In genomic region chr19:52172347-52172746, GRCh38 we compare ENCODE assay signal across 9 cellular contexts. TPM values are rescaled to one million over a fixed set of nuclear protein-coding genes. Genes with fewer than 3 reads are reported as not detected.
DNase-seq lines count a peak whose midpoint lies in the region; ATAC-seq, FAIRE-seq and TF ChIP-seq lines count a peak whose summit lies in the region.
"Had no signal": no experiment of that assay in that cellular context is flagged by ENCODE, and none has a peak within 500 bp of the region (broad histone marks: within the 10 kb centered on the region; RNA-seq: fewer than 3 reads in every experiment).

No MANE protein-coding gene starts in this region.

- no peak for TF ChIP-seq POLR2A in H1 (IDR thresholded peaks at IDR 0.05; ENCODE audit: control extremely low read depth in 1 of 2, low read depth in 2 of 2, low read length in 2 of 2)

- peaks cover 13% of the 10 kb centered on the region for H3K23me2 ChIP-seq in H1 (ENCODE audit: low read depth, low read length)

- H3K4ac ChIP-seq in H1 (replicated peaks; ENCODE audit: insufficient read length, low read depth, low read length), result no peak overlapping the region

- no peaks in the 10 kb centered on the region for H4K20me1 ChIP-seq in OCI-LY1 (ENCODE audit: insufficient read depth, low read length)
- no peaks in the 10 kb centered on the region for H4K20me1 ChIP-seq in H1 (replicated peaks in 1 of 2; ENCODE audit: control insufficient read depth in 1 of 2, insufficient read depth in 2 of 2, low read length in 2 of 2)

- no peak overlapping the region for H3K18ac ChIP-seq in H1 (ENCODE audit: extremely low read depth, low read length)

- FAIRE-seq in H1 (lab: Jason Lieb, UNC), result no peak
- FAIRE-seq in HTR-8/SVneo (lab: Jason Lieb, UNC), result no peak

- 100% methylated on average over 1 of the region's 1 CpG; no CpG with 5 or more reads in 1 of the 2 experiments for WGBS in H1 (ENCODE audit: extremely low coverage in 1 of 2, insufficient coverage in 1 of 2, insufficient read length in 1 of 2, insufficient replicate concordance in 2 of 2, low coverage in 1 of 2, low lambda C conversion rate in 2 of 2, missing lambda C conversion rate in 1 of 2), 2 experiments

- peak overlapping the region; percentile 89; the same call in 1 of the 2 replicates for H3K4me2 ChIP-seq in OCI-LY1 (ENCODE audit: low read length)
- peak overlapping the region in 1 of 2 experiments; percentile 92; a peak in 1 of 4 replicates for H3K4me2 ChIP-seq in H1 (ENCODE audit: insufficient read depth in 1 of 2, low read depth in 2 of 2, low read length in 2 of 2)
- peak overlapping the region; percentile 68 for H3K4me2 ChIP-seq in parathyroid adenoma (ENCODE audit: low read length)

- no peak for ATAC-seq in HG03159 (IDR thresholded peaks at IDR 0.05; ENCODE audit: unreplicated experiment)

- peak overlapping the region; percentile 91 to 100 (median 95) for H3K4me3 Mint-ChIP-seq in CD8-positive, alpha-beta memory T cell

- H3K36me3 ChIP-seq in CD8-positive, alpha-beta memory T cell (ENCODE audit: insufficient read depth, low read length), result peaks cover 7% of the 10 kb centered on the region
- H3K36me3 ChIP-seq in OCI-LY1 (ENCODE audit: insufficient read depth, low read length), result peaks cover 24% of the 10 kb centered on the region
- H3K36me3 ChIP-seq in H1 (ENCODE audit: control insufficient read depth in 2 of 4, insufficient read depth in 4 of 4, low read length in 3 of 4), result peaks cover 5 to 16% (median 7%) of the 10 kb centered on the region in 4 experiments
- no peaks in the 10 kb centered on the region for H3K36me3 ChIP-seq in parathyroid adenoma (ENCODE audit: control insufficient read depth, insufficient read depth, low read length)

- no peak overlapping the region for H3K14ac ChIP-seq in H1 (ENCODE audit: insufficient read length)

- H4K8ac ChIP-seq in H1 (ENCODE audit: extremely low read depth, insufficient read depth, low read length), result no peak overlapping the region

- H3K79me2 ChIP-seq in OCI-LY1 (ENCODE audit: insufficient read depth, low read length) (no peaks in the 10 kb centered on the region), H1 (ENCODE audit: control insufficient read depth in 1 of 2, insufficient read depth in 2 of 2, low read length in 2 of 2) (0 out of 4 replicates have a peak, but pooled peaks cover 0 to 2% of the 10 kb centered on the region in 2 experiments), parathyroid adenoma (no peaks in the 10 kb centered on the region)

- peaks cover 38 to 47% (median 46%) of the 10 kb centered on the region in 3 donors for H3K4me1 Mint-ChIP-seq in CD8-positive, alpha-beta memory T cell

- TF ChIP-seq EP300 in H1 (IDR thresholded peaks at IDR 0.05; ENCODE audit: borderline replicate concordance in 1 of 2, low read depth in 2 of 2, low read length in 2 of 2), result no peak

- H2AK5ac ChIP-seq in H1 (ENCODE audit: low read depth, low read length), result no peak overlapping the region

- peak overlapping the region; percentile 94 for H3K4me3 ChIP-seq in CD8-positive, alpha-beta memory T cell (ENCODE audit: low read length)
- peak overlapping the region; percentile 91 for H3K4me3 ChIP-seq in OCI-LY1 (ENCODE audit: low read depth, low read length, poor library complexity, severe bottlenecking)
- H3K4me3 ChIP-seq in H1 (ENCODE audit: extremely low read depth in 1 of 4, insufficient read depth in 2 of 4, low read depth in 3 of 4, low read length in 4 of 4), result no peak overlapping the region
- no peak overlapping the region for H3K4me3 ChIP-seq in parathyroid adenoma (ENCODE audit: low read depth, low read length)

- no peaks in the 10 kb centered on the region for H3K9me2 ChIP-seq in OCI-LY1 (ENCODE audit: low read depth, low read length)

- no peak overlapping the region for H2BK12ac ChIP-seq in H1 (ENCODE audit: low read depth, low read length)

- H3K36me3 Mint-ChIP-seq in CD8-positive, alpha-beta memory T cell, result peaks cover 14 to 38% (median 24%) of the 10 kb centered on the region in 3 donors

- peaks cover 0 to 3% of the 10 kb centered on the region in 2 donors for H3K27me3 Mint-ChIP-seq in CD8-positive, alpha-beta memory T cell

- no peak overlapping the region; the same call in 1 of the 2 replicates for H3K9ac ChIP-seq in OCI-LY1 (ENCODE audit: low read length)
- no peak overlapping the region; a peak in 1 of 7 replicates for H3K9ac ChIP-seq in H1 (replicated peaks in 1 of 4; ENCODE audit: extremely low read depth in 1 of 4, low read depth in 3 of 4, low read length in 3 of 4)
- no peak overlapping the region for H3K9ac ChIP-seq in parathyroid adenoma

- no peak overlapping the region for H2AFZ ChIP-seq in OCI-LY1 (ENCODE audit: low read length)
- H2AFZ ChIP-seq in H1 (ENCODE audit: low read length), result peak overlapping the region; percentile 85; the same call in 1 of the 2 replicates
- H2AFZ ChIP-seq in parathyroid adenoma, result peak overlapping the region; percentile 96

- no peaks in the 10 kb centered on the region for H3K27me3 ChIP-seq in CD8-positive, alpha-beta memory T cell (ENCODE audit: insufficient read depth, low read length, poor library complexity, severe bottlenecking)
- H3K27me3 ChIP-seq in OCI-LY1 (ENCODE audit: insufficient read depth, low read length), result no peaks in the 10 kb centered on the region
- H3K27me3 ChIP-seq in H1 (replicated peaks in 1 of 4; ENCODE audit: control insufficient read depth in 3 of 4, extremely low read depth in 1 of 4, insufficient read depth in 3 of 4, low read length in 3 of 4), result no peaks in the 10 kb centered on the region; a peak in 2 of 7 replicates
- H3K27me3 ChIP-seq in parathyroid adenoma (ENCODE audit: control insufficient read depth, insufficient read depth, low read length), result no peaks in the 10 kb centered on the region
- H3K27me3 ChIP-seq: testis had no signal

- H4K91ac ChIP-seq in H1 (replicated peaks; ENCODE audit: insufficient read length, low read length), result no peak overlapping the region

- H3K23ac ChIP-seq in H1 (ENCODE audit: insufficient read length), result no peak overlapping the region

- TF ChIP-seq CTCF in OCI-LY1 (IDR thresholded peaks at IDR 0.05; ENCODE audit: low read length), result no peak
- TF ChIP-seq CTCF in H1 (IDR thresholded peaks at IDR 0.05; ENCODE audit: control extremely low read depth in 1 of 3, insufficient read depth in 1 of 3, low read depth in 1 of 3, low read length in 3 of 3), result no peak
- TF ChIP-seq CTCF in parathyroid adenoma (IDR thresholded peaks at IDR 0.05), result no peak

- no peak overlapping the region for H2BK120ac ChIP-seq in H1 (replicated peaks; ENCODE audit: low read depth, low read length)

- H2BK15ac ChIP-seq in H1 (ENCODE audit: low read length), result no peak overlapping the region

- POLR2A ChIA-PET in CD8-positive, alpha-beta memory T cell (lab: Charles Lee), result interaction anchor here (1.7 to 3.1 kb wide), 2 partner anchors 17 to 31 kb away, joined by 5 to 31 read pairs; partner anchors contain the start of gene PPP2R1A
- POLR2A ChIA-PET in H1 (lab: Charles Lee; ENCODE audit: partially characterized antibody), result interaction anchor here (0.9 to 1.7 kb wide), 7 partner anchors 10 to 124 kb away, joined by 3 to 5 read pairs (median 4); partner anchors contain the start of gene ZNF432

- H3K9me3 Mint-ChIP-seq in CD8-positive, alpha-beta memory T cell, result peaks cover 0 to 2% (median 0%) of the 10 kb centered on the region in 5 donors

- H3K27ac ChIP-seq in CD8-positive, alpha-beta memory T cell (ENCODE audit: low read depth, low read length), result no peak overlapping the region
- no peak overlapping the region for H3K27ac ChIP-seq in OCI-LY1 (ENCODE audit: low read depth, low read length, poor library complexity, severe bottlenecking)
- no peak overlapping the region for H3K27ac ChIP-seq in H1 (ENCODE audit: low read depth, low read length)
- H3K27ac ChIP-seq in parathyroid adenoma, result peak overlapping the region; percentile 80

- no peak overlapping the region for H4K5ac ChIP-seq in H1 (ENCODE audit: insufficient read length, low read depth, low read length)

- H3K9me3 ChIP-seq in CD8-positive, alpha-beta memory T cell (ENCODE audit: low read length), result no peaks in the 10 kb centered on the region
- H3K9me3 ChIP-seq in OCI-LY1 (ENCODE audit: low read length), result no peaks in the 10 kb centered on the region
- H3K9me3 ChIP-seq in H1 (ENCODE audit: insufficient read depth in 2 of 2, low read depth in 1 of 2, low read length in 1 of 2), result no peaks in the 10 kb centered on the region
- no peaks in the 10 kb centered on the region for H3K9me3 ChIP-seq in parathyroid adenoma (ENCODE audit: control insufficient read depth, low read length)
- H3K9me3 ChIP-seq: testis had no signal

- H3F3A ChIP-seq in OCI-LY1 (ENCODE audit: insufficient read depth, low read length), result no peaks in the 10 kb centered on the region

- H2BK5ac ChIP-seq in H1 (ENCODE audit: low read depth, low read length), result no peak overlapping the region

- H3K27ac Mint-ChIP-seq in CD8-positive, alpha-beta memory T cell, result peak overlapping the region in 7 of 8 donors; percentile 93 to 100 (median 96)

- no peak for DNase-seq in CD8-positive, alpha-beta memory T cell
- no peak for DNase-seq in H1 (ENCODE audit: low read depth in 1 of 2, low spot score in 2 of 2)
- no peak for DNase-seq in NOMO-1 treated with DMSO at 0.1 percent for 48 hours (lab: John Stamatoyannopoulos, UW; ENCODE audit: unreplicated experiment)
- no peak for DNase-seq in epidermal melanocyte (ENCODE audit: insufficient read length, low spot score)
- DNase-seq in HTR-8/SVneo (ENCODE audit: insufficient read length, low spot score), result no peak
- DNase-seq: testis had no signal

- TF ChIP-seq RAD21 in H1 (IDR thresholded peaks at IDR 0.05 in 1 of 2, conservative IDR thresholded peaks at IDR 0.05 in 1 of 2; ENCODE audit: low read depth in 2 of 2, low read length in 2 of 2), result no peak

- H3K79me1 ChIP-seq in H1 (ENCODE audit: low read depth, low read length), result no peaks in the 10 kb centered on the region

- H3K4me1 ChIP-seq in CD8-positive, alpha-beta memory T cell (ENCODE audit: insufficient read depth, low read length), result peaks cover 25% of the 10 kb centered on the region
- H3K4me1 ChIP-seq in OCI-LY1 (ENCODE audit: insufficient read depth, low read length, severe bottlenecking) (peaks cover 17% of the 10 kb centered on the region), H1 (replicated peaks in 1 of 4; ENCODE audit: control insufficient read depth in 3 of 4, insufficient read depth in 4 of 4, low read length in 3 of 4) (peaks cover 0 to 7% (median 1%) of the 10 kb centered on the region in 4 experiments; a peak in 4 of 7 replicates), parathyroid adenoma (peaks cover 7% of the 10 kb centered on the region)
- H3K4me1 ChIP-seq: testis had no signal

- H3K56ac ChIP-seq in H1 (replicated peaks; ENCODE audit: insufficient read length, low read depth, low read length), result no peak overlapping the region

- no peak overlapping the region for H2BK20ac ChIP-seq in H1 (ENCODE audit: low read length)

- CTCF ChIA-PET in CD8-positive, alpha-beta memory T cell (lab: Charles Lee), result interaction anchor here (1.2 to 2.3 kb wide), 3 partner anchors 12 to 65 kb away, joined by 3 to 9 read pairs (median 3); partner anchors contain the start of gene PPP2R1A
- CTCF ChIA-PET in H1 (lab: Charles Lee; ENCODE audit: partially characterized antibody), result interaction anchor here (1.4 to 1.6 kb wide), 2 partner anchors 13 to 33 kb away, joined by 3 to 4 read pairs; partner anchors contain the start of gene ZNF616

RNA-seq across cellular contexts. Expression of gene ZNF836, which starts 0.9 kb away (rescaled TPM):
- 10 to 100 TPM; 10.6 to 12.5 TPM for total RNA-seq in CD8-positive, alpha-beta memory T cell
- polyA plus RNA-seq in CD8-positive, alpha-beta memory T cell, result 17.1 TPM
- total RNA-seq in H1 (2021; fragmentation: NEBNext Ultra II Directional; extraction: Animal tissue kit (Norgen Biotek cat#: 25700)), result 27.2 and 31.9 TPM in 2 replicates
- polyA plus RNA-seq in H1 (2011; rRNA removed), result 5.6 and 6.8 TPM in 2 replicates
- polyA plus RNA-seq in H1 (2011; cell fraction: cytosol; rRNA removed), result 5.6 TPM
- 24.0 TPM for polyA plus RNA-seq in H1 (2011; cell fraction: nucleus; rRNA removed)
- polyA plus RNA-seq in H1 (2012, experiment 1 of 2), result 13.4 to 26.7 TPM (median 14.4 TPM) in 4 replicates
- 9.3 TPM for polyA plus RNA-seq in H1 (2012, experiment 2 of 2)
- 24.7 TPM for polyA plus RNA-seq in H1 (2013, experiment 1 of 2)
- polyA plus RNA-seq in H1 (2013, experiment 2 of 2), result 21.6 TPM
- 25.2 and 31.2 TPM in 2 replicates for polyA minus RNA-seq in H1 (2011; rRNA and poly(A)+ RNA removed)
- polyA minus RNA-seq in H1 (2011; cell fraction: cytosol; rRNA and poly(A)+ RNA removed), result 10.9 TPM
- 28.6 TPM for polyA minus RNA-seq in H1 (2011; cell fraction: nucleus; rRNA and poly(A)+ RNA removed)

RNA-seq across cellular contexts. Expression of gene PPP2R1A, which starts 17.5 kb away (rescaled TPM):
- total RNA-seq in CD8-positive, alpha-beta memory T cell, result 100 to 1,000 TPM; 232 to 250 TPM
- 200 TPM for polyA plus RNA-seq in CD8-positive, alpha-beta memory T cell
- 378 and 382 TPM in 2 replicates for total RNA-seq in H1 (2021; fragmentation: NEBNext Ultra II Directional; extraction: Animal tissue kit (Norgen Biotek cat#: 25700))
- 380 and 428 TPM in 2 replicates for polyA plus RNA-seq in H1 (2011; rRNA removed)
- polyA plus RNA-seq in H1 (2011; cell fraction: cytosol; rRNA removed), result 289 TPM
- polyA plus RNA-seq in H1 (2011; cell fraction: nucleus; rRNA removed), result 373 TPM
- polyA plus RNA-seq in H1 (2012, experiment 1 of 2), result 423 to 640 TPM (median 550 TPM) in 4 replicates
- 425 TPM for polyA plus RNA-seq in H1 (2012, experiment 2 of 2)
- polyA plus RNA-seq in H1 (2013, experiment 1 of 2), result 133 TPM
- 118 TPM for polyA plus RNA-seq in H1 (2013, experiment 2 of 2)
- 389 and 467 TPM in 2 replicates for polyA minus RNA-seq in H1 (2011; rRNA and poly(A)+ RNA removed)
- polyA minus RNA-seq in H1 (2011; cell fraction: cytosol; rRNA and poly(A)+ RNA removed), result 311 TPM
- polyA minus RNA-seq in H1 (2011; cell fraction: nucleus; rRNA and poly(A)+ RNA removed), result 219 TPM

RNA-seq across cellular contexts. Expression of gene ZNF616, which starts 32.6 kb away (rescaled TPM):
- total RNA-seq in CD8-positive, alpha-beta memory T cell, result 10 to 100 TPM; 11.2 to 12.6 TPM
- 4.6 TPM for polyA plus RNA-seq in CD8-positive, alpha-beta memory T cell
- total RNA-seq in H1 (2021; fragmentation: NEBNext Ultra II Directional; extraction: Animal tissue kit (Norgen Biotek cat#: 25700)), result 40.2 and 40.5 TPM in 2 replicates
- polyA plus RNA-seq in H1 (2011; rRNA removed), result 3.5 and 5.7 TPM in 2 replicates
- polyA plus RNA-seq in H1 (2011; cell fraction: cytosol; rRNA removed), result 7.3 TPM
- 9.4 TPM for polyA plus RNA-seq in H1 (2011; cell fraction: nucleus; rRNA removed)
- 14.1 to 26.9 TPM (median 18.7 TPM) in 4 replicates for polyA plus RNA-seq in H1 (2012, experiment 1 of 2)
- 1.4 TPM for polyA plus RNA-seq in H1 (2012, experiment 2 of 2)
- polyA plus RNA-seq in H1 (2013, experiment 1 of 2), result 15.4 TPM
- 13.2 TPM for polyA plus RNA-seq in H1 (2013, experiment 2 of 2)
- polyA minus RNA-seq in H1 (2011; rRNA and poly(A)+ RNA removed), result 30.0 and 41.0 TPM in 2 replicates
- polyA minus RNA-seq in H1 (2011; cell fraction: cytosol; rRNA and poly(A)+ RNA removed), result 17.4 TPM
- 60.3 TPM for polyA minus RNA-seq in H1 (2011; cell fraction: nucleus; rRNA and poly(A)+ RNA removed)

Comparison
In these comparisons a context has a peak if more than half of its experiments do, and no peak if none do; other contexts are left out.
1. H3K4me3 ChIP-seq: peak in CD8-positive, alpha-beta memory T cell (single experiment) and OCI-LY1 (single experiment); none in H1 (0 of 4) and parathyroid adenoma (single experiment).